12 cellular contexts compared by ENCODE assay signal in genomic region chr13:111337206-111337605, GRCh38. TPM values are rescaled to one million over a fixed set of nuclear protein-coding genes. Genes with fewer than 3 reads are reported as not detected.
DNase-seq lines count a peak whose midpoint lies in the region; ATAC-seq and TF ChIP-seq lines count a peak whose summit lies in the region.
"Had no signal": no experiment of that assay in that cellular context is flagged by ENCODE, and none has a peak within 500 bp of the region (broad histone marks: within the 10 kb centered on the region; RNA-seq: fewer than 3 reads in every experiment).

No MANE protein-coding gene starts in this region.

- H3K36me3 Mint-ChIP-seq in activated CD4-positive, alpha-beta T cell treated with anti-CD3 and anti-CD28 coated beads, Interleukin-2, amount 10 ng/mL, durations not matched to agents 24 days and 14 days (ENCODE audit: low read depth), result no peaks in the 10 kb centered on the region
- H3K36me3 Mint-ChIP-seq: stimulated activated effector memory CD8-positive, alpha-beta T cell treated with anti-CD3 and anti-CD28 coated beads, Interleukin-12 subunit alpha, Interleukin-12 subunit beta, amount 100 ng/mL, for 72 hours had no signal

- no peaks in the 10 kb centered on the region for H3K9me3 ChIP-seq in right cardiac atrium (ENCODE audit: control insufficient read depth, low read length)
- H3K9me3 ChIP-seq: body of pancreas had no signal

- no peak overlapping the region for H3K27ac Mint-ChIP-seq in activated CD4-positive, alpha-beta T cell treated with anti-CD3 and anti-CD28 coated beads, Interleukin-2, amount 10 ng/mL, durations not matched to agents 24 days and 14 days
- H3K27ac Mint-ChIP-seq: stimulated activated effector memory CD8-positive, alpha-beta T cell treated with anti-CD3 and anti-CD28 coated beads, Interleukin-12 subunit alpha, Interleukin-12 subunit beta, amount 100 ng/mL, for 72 hours had no signal

- intact Hi-C loops in activated CD4-positive, alpha-beta T cell treated with anti-CD3 and anti-CD28 coated beads, Interleukin-2, amount 10 ng/mL, durations not matched to agents 24 days and 14 days (cut with micrococcal nuclease), result no loop called here
- intact Hi-C loops in right cardiac atrium (cut with DNase I), result no loop called here

- no peaks in the 10 kb centered on the region for H3K27me3 ChIP-seq in right cardiac atrium (ENCODE audit: control insufficient read depth, insufficient read depth)
- H3K27me3 ChIP-seq: body of pancreas had no signal

- DNase-seq in H4 (ENCODE audit: low spot score) (peak; percentile 51), fibroblast of the aortic adventitia (ENCODE audit: low read depth) (peak; percentile 90), smooth muscle cell of the brain vasculature (ENCODE audit: low read depth, low spot score) (peak; percentile 17), OCI-M2 (lab: John Stamatoyannopoulos, UW; ENCODE audit: unreplicated experiment) (no peak), right cardiac atrium (no peak)
- peak; percentile 29 for DNase-seq in activated CD8-positive, alpha-beta memory T cell treated with anti-CD3 and anti-CD28 coated beads, Interleukin-2, amount 50 U/mL, for 48 hours
- no peak for DNase-seq in activated CD4-positive, alpha-beta T cell treated with anti-CD3 and anti-CD28 coated beads, Interleukin-2, amount 10 ng/mL, durations not matched to agents 24 days and 14 days
- DNase-seq: body of pancreas, GOT3, kidney glomerular epithelial cell, NCI-H2107 had no signal

- H3K27ac ChIP-seq in right cardiac atrium (ENCODE audit: low read length), result no peak overlapping the region
- H3K27ac ChIP-seq: body of pancreas had no signal

- no peaks in the 10 kb centered on the region for H3K9me3 Mint-ChIP-seq in activated CD4-positive, alpha-beta T cell treated with anti-CD3 and anti-CD28 coated beads, Interleukin-2, amount 10 ng/mL, durations not matched to agents 24 days and 14 days
- H3K9me3 Mint-ChIP-seq: stimulated activated effector memory CD8-positive, alpha-beta T cell treated with anti-CD3 and anti-CD28 coated beads, Interleukin-12 subunit alpha, Interleukin-12 subunit beta, amount 100 ng/mL, for 72 hours had no signal

- no peaks in the 10 kb centered on the region for H3K4me1 ChIP-seq in right cardiac atrium (ENCODE audit: control insufficient read depth, insufficient read depth, low read length)
- H3K4me1 ChIP-seq: body of pancreas had no signal

- H3K4me3 ChIP-seq in fibroblast of the aortic adventitia (ENCODE audit: low read depth, low read length) (no peak overlapping the region), right cardiac atrium (ENCODE audit: low read length) (no peak overlapping the region)
- H3K4me3 ChIP-seq: body of pancreas had no signal

- ATAC-seq in right cardiac atrium, result no peak
- ATAC-seq: body of pancreas; stimulated activated effector memory CD8-positive, alpha-beta T cell treated with anti-CD3 and anti-CD28 coated beads, Interleukin-12 subunit alpha, Interleukin-12 subunit beta, amount 100 ng/mL, for 72 hours had no signal

- H3K4me1 Mint-ChIP-seq in activated CD4-positive, alpha-beta T cell treated with anti-CD3 and anti-CD28 coated beads, Interleukin-2, amount 10 ng/mL, durations not matched to agents 24 days and 14 days, result no peaks in the 10 kb centered on the region
- H3K4me1 Mint-ChIP-seq: stimulated activated effector memory CD8-positive, alpha-beta T cell treated with anti-CD3 and anti-CD28 coated beads, Interleukin-12 subunit alpha, Interleukin-12 subunit beta, amount 100 ng/mL, for 72 hours had no signal

- no peak for TF ChIP-seq CTCF in fibroblast of the aortic adventitia (IDR thresholded peaks at IDR 0.05; ENCODE audit: insufficient read depth, low read length)

- H3K4me3 Mint-ChIP-seq in activated CD4-positive, alpha-beta T cell treated with anti-CD3 and anti-CD28 coated beads, Interleukin-2, amount 10 ng/mL, durations not matched to agents 24 days and 14 days, result no peak overlapping the region
- H3K4me3 Mint-ChIP-seq: stimulated activated effector memory CD8-positive, alpha-beta T cell treated with anti-CD3 and anti-CD28 coated beads, Interleukin-12 subunit alpha, Interleukin-12 subunit beta, amount 100 ng/mL, for 72 hours had no signal

- H3K27me3 Mint-ChIP-seq in activated CD4-positive, alpha-beta T cell treated with anti-CD3 and anti-CD28 coated beads, Interleukin-2, amount 10 ng/mL, durations not matched to agents 24 days and 14 days, result no peaks in the 10 kb centered on the region

- WGBS in right cardiac atrium, result 85% methylated on average over 4 of the region's 4 CpGs

RNA-seq across cellular contexts. Expression of gene TEX29, which starts 16.8 kb away (rescaled TPM):
- not detected in 2 replicates for total RNA-seq in H4 (2014; rRNA removed; shearing (Covaris generic))
- total RNA-seq in fibroblast of the aortic adventitia (ENCODE audit: low replicate concordance) (not detected in 2 replicates), right cardiac atrium (under 1 TPM in 1 of 4 donors, not detected in 3; 0.48 TPM)
- total RNA-seq in activated CD4-positive, alpha-beta T cell treated with anti-CD3 and anti-CD28 coated beads, Interleukin-2, amount 10 ng/mL, durations not matched to agents 24 days and 14 days, result 0.50 and 0.51 TPM in 2 replicates
- polyA plus RNA-seq in right cardiac atrium, result 0.25 TPM
- total RNA-seq: body of pancreas had no signal

Comparison
In these comparisons a context has a peak if more than half of its experiments do, and no peak if none do; other contexts are left out.
1. DNase-seq: peak in H4 (single experiment), activated CD8-positive, alpha-beta memory T cell treated with anti-CD3 and anti-CD28 coated beads, Interleukin-2, amount 50 U/mL, for 48 hours (single experiment), fibroblast of the aortic adventitia (single experiment) and smooth muscle cell of the brain vasculature (single experiment); none in OCI-M2 (single experiment), activated CD4-positive, alpha-beta T cell treated with anti-CD3 and anti-CD28 coated beads, Interleukin-2, amount 10 ng/mL, durations not matched to agents 24 days and 14 days (single experiment) and right cardiac atrium (0 of 3).